Comparison of ENCODE assay signal across 26 cellular contexts in genomic region chr9:5698810-5699556, GRCh38.
DNase-seq lines count a peak whose midpoint lies in the region; ATAC-seq and TF ChIP-seq lines count a peak whose summit lies in the region.
"Had no signal": no experiment of that assay in that cellular context is flagged by ENCODE, and none has a peak within 500 bp of the region (broad histone marks: within the 10 kb centered on the region; RNA-seq: fewer than 3 reads in every experiment).

No MANE protein-coding gene starts in this region.

- H3K4me3 ChIP-seq in AG10803 (ENCODE audit: low read length) (no peak overlapping the region), PC-3 (ENCODE audit: low read length) (no peak overlapping the region), epithelial cell of esophagus (ENCODE audit: low read length) (no peak overlapping the region)
- H3K4me3 ChIP-seq: gastroesophageal sphincter, SJSA1, tibial nerve had no signal

- no peak overlapping the region for H3K4me2 ChIP-seq in PC-3 (ENCODE audit: low read length)

- no peaks in the 10 kb centered on the region for H3K36me3 ChIP-seq in PC-3 (ENCODE audit: low read depth, low read length)
- H3K36me3 ChIP-seq: gastroesophageal sphincter, SJSA1 had no signal

- H3K27me3 Mint-ChIP-seq in mesothelial cell of epicardium (ENCODE audit: low read depth), result no peaks in the 10 kb centered on the region
- H3K27me3 Mint-ChIP-seq: activated B cell treated with CpG ODN at 0.5 μM for 24 hours; activated naive CD4-positive, alpha-beta T cell treated with anti-CD3 and anti-CD28 coated beads, Interleukin-2, amount 50 U/mL, for 24 hours; naive thymus-derived CD4-positive, alpha-beta T cell had no signal

- no TSS peak for BruUV-seq in PC-3 (replicated peaks; lab: Mats Ljungman, UMichigan)

- TF ChIP-seq CTCF in AG10803 (conservative IDR thresholded peaks at IDR 0.05; ENCODE audit: low read length), result no peak
- no peak for TF ChIP-seq CTCF in PC-3 (conservative IDR thresholded peaks at IDR 0.05; ENCODE audit: low read depth, low read length)
- TF ChIP-seq CTCF in epithelial cell of esophagus (IDR thresholded peaks at IDR 0.05; ENCODE audit: insufficient read depth, low read depth, low read length, missing control alignments), result no peak
- no peak for TF ChIP-seq CTCF in mesothelial cell of epicardium (IDR thresholded peaks at IDR 0.05; ENCODE audit: unreplicated experiment)

- H3K79me2 ChIP-seq in PC-3 (ENCODE audit: low read length), result no peaks in the 10 kb centered on the region

- H3K4me1 ChIP-seq in PC-3 (ENCODE audit: insufficient read depth, low read length), result no peaks in the 10 kb centered on the region
- H3K4me1 ChIP-seq: SJSA1 had no signal

- intact Hi-C loops in PC-3 (cut with micrococcal nuclease), result no loop called here

- CTCF ChIA-PET in PC-3 (lab: Charles Lee), result no interaction called here

- POLR2A ChIA-PET in PC-3 (lab: Charles Lee; ENCODE audit: unreplicated experiment), result no interaction called here

- peaks cover 12% of the 10 kb centered on the region for H3K9me3 Mint-ChIP-seq in mesothelial cell of epicardium
- H3K9me3 Mint-ChIP-seq: activated naive CD4-positive, alpha-beta T cell treated with anti-CD3 and anti-CD28 coated beads, Interleukin-2, amount 50 U/mL, for 24 hours; activated T-helper 1 cell treated with anti-CD3 and anti-CD28 coated beads, Interleukin-12 subunit alpha, Interleukin-12 subunit beta, Interleukin-2, Interleukin-4 antibody, amounts not matched to agents 30 ng/mL and 10 ng/mL and 1 ng/mL, durations not matched to agents 14 hours and 24 hours and 36 hours had no signal

- no peak overlapping the region for H3K27ac ChIP-seq in PC-3 (ENCODE audit: low read length)
- H3K27ac ChIP-seq: C4-2B, SJSA1, tibial nerve had no signal

- peak; percentile 45 for DNase-seq in AG10803 (ENCODE audit: low read depth)
- DNase-seq in PC-3, result peak; percentile 30
- peak; percentile 5 for DNase-seq in epithelial cell of esophagus (ENCODE audit: low read depth)
- DNase-seq in mesothelial cell of epicardium (ENCODE audit: low spot score in 2 of 2, unreplicated experiment in 2 of 2), result no peak
- no peak for DNase-seq in epidermal melanocyte (ENCODE audit: insufficient read length, low spot score)
- no peak for DNase-seq in hypothalamus (lab: John Stamatoyannopoulos, UW)
- no peak for DNase-seq in left lobe of liver (ENCODE audit: low spot score)
- DNase-seq: activated B cell treated with CpG ODN at 0.5 μM for 24 hours; activated CD4-positive, alpha-beta T cell treated with anti-CD3 and anti-CD28 coated beads, Interleukin-2, amount 50 U/mL, for 48 hours; anterior cingulate cortex; DMS79; GDM1; hippocampal formation; midbrain; naive thymus-derived CD4-positive, alpha-beta T cell; NCI-H2029 treated with DMSO at 0.1 percent for 48 hours; NCI-H345; occipital lobe; retina had no signal

- H3K9me2 ChIP-seq in PC-3 (replicated peaks; ENCODE audit: low read length), result no peaks in the 10 kb centered on the region

- no peak overlapping the region for H2AFZ ChIP-seq in PC-3 (ENCODE audit: low read length)

- H3K9ac ChIP-seq in PC-3 (ENCODE audit: low read length), result no peak overlapping the region

- H3K9me3 ChIP-seq in PC-3 (ENCODE audit: low read length), result no peaks in the 10 kb centered on the region
- H3K9me3 ChIP-seq: gastroesophageal sphincter, SJSA1, tibial nerve had no signal

- peak overlapping the region; percentile 31 for H3K27ac Mint-ChIP-seq in mesothelial cell of epicardium
- H3K27ac Mint-ChIP-seq: activated B cell treated with CpG ODN at 0.5 μM for 24 hours; activated naive CD4-positive, alpha-beta T cell treated with anti-CD3 and anti-CD28 coated beads, Interleukin-2, amount 50 U/mL, for 24 hours; activated T-helper 1 cell treated with anti-CD3 and anti-CD28 coated beads, Interleukin-12 subunit alpha, Interleukin-12 subunit beta, Interleukin-2, Interleukin-4 antibody, amounts not matched to agents 30 ng/mL and 10 ng/mL and 1 ng/mL, durations not matched to agents 14 hours and 24 hours and 36 hours; naive thymus-derived CD4-positive, alpha-beta T cell had no signal

- no peak overlapping the region for H3K4me3 Mint-ChIP-seq in mesothelial cell of epicardium
- H3K4me3 Mint-ChIP-seq: activated B cell treated with CpG ODN at 0.5 μM for 24 hours; activated naive CD4-positive, alpha-beta T cell treated with anti-CD3 and anti-CD28 coated beads, Interleukin-2, amount 50 U/mL, for 24 hours; activated T-helper 1 cell treated with anti-CD3 and anti-CD28 coated beads, Interleukin-12 subunit alpha, Interleukin-12 subunit beta, Interleukin-2, Interleukin-4 antibody, amounts not matched to agents 30 ng/mL and 10 ng/mL and 1 ng/mL, durations not matched to agents 14 hours and 24 hours and 36 hours; naive thymus-derived CD4-positive, alpha-beta T cell had no signal

- H4K20me1 ChIP-seq in PC-3 (ENCODE audit: low read length), result no peaks in the 10 kb centered on the region

- no peaks in the 10 kb centered on the region for H3K27me3 ChIP-seq in PC-3 (ENCODE audit: low read length)
- H3K27me3 ChIP-seq: gastroesophageal sphincter, SJSA1, tibial nerve had no signal

- peaks cover 35% of the 10 kb centered on the region for H3K36me3 Mint-ChIP-seq in mesothelial cell of epicardium

- no peaks in the 10 kb centered on the region for H3F3A ChIP-seq in PC-3 (ENCODE audit: low read length, unreplicated experiment)

- H3K4me1 Mint-ChIP-seq in mesothelial cell of epicardium, result peaks cover 9% of the 10 kb centered on the region

- peak; percentile 40; the same call in 1 of the 2 replicates for ATAC-seq in PC-3
- ATAC-seq in left lobe of liver, result no peak
- ATAC-seq: gastroesophageal sphincter; HCT116; naive thymus-derived CD4-positive, alpha-beta T cell had no signal

Comparison
In these comparisons a context has a peak if more than half of its experiments do, and no peak if none do; other contexts are left out.
1. DNase-seq: peak in AG10803 (single experiment), PC-3 (single experiment) and epithelial cell of esophagus (single experiment); none in mesothelial cell of epicardium (0 of 2), epidermal melanocyte (single experiment), hypothalamus (0 of 51) and left lobe of liver (single experiment).